Comparison of ENCODE assay signal across 18 cellular contexts in genomic region chr11:87299041-87299481, GRCh38.
DNase-seq lines count a peak whose midpoint lies in the region; ATAC-seq and TF ChIP-seq lines count a peak whose summit lies in the region.
"Had no signal": no experiment of that assay in that cellular context is flagged by ENCODE, and none has a peak within 500 bp of the region (broad histone marks: within the 10 kb centered on the region; RNA-seq: fewer than 3 reads in every experiment).

No MANE protein-coding gene starts in this region.

- BruUV-seq in PC-3 (replicated peaks; lab: Mats Ljungman, UMichigan): no TSS peak

- no peak overlapping the region for H2AFZ ChIP-seq in PC-3 (ENCODE audit: low read length)

- no peak overlapping the region for H3K4me3 Mint-ChIP-seq in activated CD4-positive, alpha-beta T cell treated with anti-CD3 and anti-CD28 coated beads for 36 hours
- H3K4me3 Mint-ChIP-seq in stimulated activated effector memory CD8-positive, alpha-beta T cell treated with anti-CD3 and anti-CD28 coated beads, Interleukin-12 subunit alpha, Interleukin-12 subunit beta, amount 100 ng/mL, for 72 hours: no peak overlapping the region
- H3K4me3 Mint-ChIP-seq: activated CD4-positive, alpha-beta memory T cell treated with anti-CD3 and anti-CD28 coated beads for 36 hours; activated naive CD8-positive, alpha-beta T cell; activated T-cell treated with anti-CD3 and anti-CD28 coated beads, Interleukin-2, amount 50 U/mL, for 4 hours; dendritic cell treated with granulocyte-macrophage colony-stimulating factor and Interleukin-4, amounts not matched to agents 40 ng/mL and 50 ng/mL, for 4 days; neural crest cell; stimulated activated naive CD8-positive, alpha-beta T cell treated with anti-CD3 and anti-CD28 coated beads, Interleukin-15, Interleukin-2, amounts not matched to agents 100 ng/mL and 50 ng/mL, for 24 hours had no signal

- H3K9ac ChIP-seq in PC-3 (ENCODE audit: low read length): no peak overlapping the region

- no peaks in the 10 kb centered on the region for H3F3A ChIP-seq in PC-3 (ENCODE audit: low read length, unreplicated experiment)

- H3K27ac Mint-ChIP-seq in activated CD4-positive, alpha-beta T cell treated with anti-CD3 and anti-CD28 coated beads for 36 hours: no peak overlapping the region
- no peak overlapping the region for H3K27ac Mint-ChIP-seq in stimulated activated effector memory CD8-positive, alpha-beta T cell treated with anti-CD3 and anti-CD28 coated beads, Interleukin-12 subunit alpha, Interleukin-12 subunit beta, amount 100 ng/mL, for 72 hours
- H3K27ac Mint-ChIP-seq: activated CD4-positive, alpha-beta memory T cell treated with anti-CD3 and anti-CD28 coated beads for 36 hours; activated naive CD8-positive, alpha-beta T cell; dendritic cell treated with granulocyte-macrophage colony-stimulating factor and Interleukin-4, amounts not matched to agents 40 ng/mL and 50 ng/mL, for 4 days; stimulated activated naive CD8-positive, alpha-beta T cell treated with anti-CD3 and anti-CD28 coated beads, Interleukin-15, Interleukin-2, amounts not matched to agents 100 ng/mL and 50 ng/mL, for 24 hours had no signal

- H3K9me3 Mint-ChIP-seq in activated CD4-positive, alpha-beta T cell treated with anti-CD3 and anti-CD28 coated beads for 36 hours (ENCODE audit: low read depth): no peaks in the 10 kb centered on the region
- no peaks in the 10 kb centered on the region for H3K9me3 Mint-ChIP-seq in stimulated activated effector memory CD8-positive, alpha-beta T cell treated with anti-CD3 and anti-CD28 coated beads, Interleukin-12 subunit alpha, Interleukin-12 subunit beta, amount 100 ng/mL, for 72 hours
- H3K9me3 Mint-ChIP-seq: activated CD4-positive, alpha-beta memory T cell treated with anti-CD3 and anti-CD28 coated beads for 36 hours; activated T-cell treated with anti-CD3 and anti-CD28 coated beads, Interleukin-2, amount 50 U/mL, for 4 hours; neural crest cell; stimulated activated naive CD8-positive, alpha-beta T cell treated with anti-CD3 and anti-CD28 coated beads, Interleukin-15, Interleukin-2, amounts not matched to agents 100 ng/mL and 50 ng/mL, for 24 hours had no signal

- H3K4me1 ChIP-seq in PC-3 (ENCODE audit: insufficient read depth, low read length) (peaks cover 5% of the 10 kb centered on the region), BE2C (no peaks in the 10 kb centered on the region)

- peaks cover 2% of the 10 kb centered on the region for H3K4me1 Mint-ChIP-seq in activated CD4-positive, alpha-beta T cell treated with anti-CD3 and anti-CD28 coated beads for 36 hours
- H3K4me1 Mint-ChIP-seq in stimulated activated effector memory CD8-positive, alpha-beta T cell treated with anti-CD3 and anti-CD28 coated beads, Interleukin-12 subunit alpha, Interleukin-12 subunit beta, amount 100 ng/mL, for 72 hours: peaks cover 7% of the 10 kb centered on the region

- H3K27ac ChIP-seq in PC-3 (ENCODE audit: low read length): no peak overlapping the region
- H3K27ac ChIP-seq: body of pancreas, esophagus muscularis mucosa had no signal

- no peaks in the 10 kb centered on the region for H3K79me2 ChIP-seq in PC-3 (ENCODE audit: low read length)

- no peaks in the 10 kb centered on the region for H3K9me3 ChIP-seq in PC-3 (ENCODE audit: low read length)
- H3K9me3 ChIP-seq in BE2C: no peaks in the 10 kb centered on the region
- H3K9me3 ChIP-seq: body of pancreas, esophagus muscularis mucosa had no signal

- H3K36me3 Mint-ChIP-seq in activated CD4-positive, alpha-beta T cell treated with anti-CD3 and anti-CD28 coated beads for 36 hours (ENCODE audit: low read depth): peaks cover 6% of the 10 kb centered on the region
- H3K36me3 Mint-ChIP-seq in stimulated activated effector memory CD8-positive, alpha-beta T cell treated with anti-CD3 and anti-CD28 coated beads, Interleukin-12 subunit alpha, Interleukin-12 subunit beta, amount 100 ng/mL, for 72 hours: no peaks in the 10 kb centered on the region

- no peak for DNase-seq in activated CD4-positive, alpha-beta T cell treated with anti-CD3 and anti-CD28 coated beads for 36 hours
- no peak for DNase-seq in activated CD4-positive, alpha-beta T cell treated with anti-CD3 and anti-CD28 coated beads for 4 hours
- DNase-seq in PC-3 (peak; percentile 35), epithelial cell of esophagus (ENCODE audit: low read depth) (peak; percentile 4), BE2C (no peak), NCI-H146 treated with DMSO at 0.1 percent for 48 hours (lab: John Stamatoyannopoulos, UW; ENCODE audit: unreplicated experiment) (no peak), DMS153 (lab: John Stamatoyannopoulos, UW) (no peak)
- no peak for DNase-seq in stimulated activated effector memory CD8-positive, alpha-beta T cell treated with anti-CD3 and anti-CD28 coated beads, Interleukin-12 subunit alpha, Interleukin-12 subunit beta, amount 100 ng/mL, for 72 hours (ENCODE audit: low spot score in 2 of 2)
- DNase-seq: activated CD4-positive, alpha-beta memory T cell treated with anti-CD3 and anti-CD28 coated beads for 36 hours; activated T-cell treated with anti-CD3 and anti-CD28 coated beads, Interleukin-2, amount 50 U/mL, for 4 hours; body of pancreas; DMS79 treated with DMSO at 0.1 percent for 48 hours; NCI-H2081 treated with DMSO at 0.1 percent for 48 hours had no signal

- H4K20me1 ChIP-seq in PC-3 (ENCODE audit: low read length): no peaks in the 10 kb centered on the region

- H3K9me2 ChIP-seq in PC-3 (replicated peaks; ENCODE audit: low read length): no peaks in the 10 kb centered on the region

- TF ChIP-seq CTCF in PC-3 (conservative IDR thresholded peaks at IDR 0.05; ENCODE audit: low read depth, low read length): no peak
- TF ChIP-seq CTCF in epithelial cell of esophagus (IDR thresholded peaks at IDR 0.05; ENCODE audit: insufficient read depth, low read depth, low read length, missing control alignments): no peak
- TF ChIP-seq CTCF in BE2C (IDR thresholded peaks at IDR 0.05; ENCODE audit: low read depth, low read length): no peak

- H3K27me3 ChIP-seq in PC-3 (ENCODE audit: low read length) (no peaks in the 10 kb centered on the region), BE2C (no peaks in the 10 kb centered on the region)
- H3K27me3 ChIP-seq: body of pancreas, esophagus muscularis mucosa had no signal

- H3K4me2 ChIP-seq in PC-3 (ENCODE audit: low read length): no peak overlapping the region

- H3K36me3 ChIP-seq in PC-3 (ENCODE audit: low read depth, low read length): no peaks in the 10 kb centered on the region
- H3K36me3 ChIP-seq in BE2C: no peaks in the 10 kb centered on the region

- POLR2A ChIA-PET in activated CD4-positive, alpha-beta T cell treated with anti-CD3 and anti-CD28 coated beads for 36 hours (lab: Charles Lee): interaction anchor here (0.7 kb wide), 1 partner anchor 121 kb away, joined by 3 read pairs; no protein-coding TSS in a partner anchor
- POLR2A ChIA-PET in PC-3 (lab: Charles Lee; ENCODE audit: unreplicated experiment): no interaction called here

- ATAC-seq in activated CD4-positive, alpha-beta T cell treated with anti-CD3 and anti-CD28 coated beads for 36 hours: peak; percentile 36
- no peak for ATAC-seq in PC-3
- ATAC-seq in stimulated activated effector memory CD8-positive, alpha-beta T cell treated with anti-CD3 and anti-CD28 coated beads, Interleukin-12 subunit alpha, Interleukin-12 subunit beta, amount 100 ng/mL, for 72 hours: peak; percentile 26
- ATAC-seq: activated T-cell treated with anti-CD3 and anti-CD28 coated beads, Interleukin-2, amount 50 U/mL, for 4 hours; body of pancreas had no signal

- intact Hi-C loops in activated CD4-positive, alpha-beta T cell treated with anti-CD3 and anti-CD28 coated beads for 36 hours (cut with DNase I, micrococcal nuclease): no loop called here
- intact Hi-C loops in PC-3 (cut with micrococcal nuclease): no loop called here

- CTCF ChIA-PET in activated CD4-positive, alpha-beta T cell treated with anti-CD3 and anti-CD28 coated beads for 36 hours (lab: Charles Lee): interaction anchor here (1.0 kb wide), 1 partner anchor 9 kb away, joined by 3 read pairs; no protein-coding TSS in a partner anchor
- CTCF ChIA-PET in PC-3 (lab: Charles Lee): no interaction called here

- H3K4me3 ChIP-seq in PC-3 (ENCODE audit: low read length): no peak overlapping the region
- no peak overlapping the region for H3K4me3 ChIP-seq in epithelial cell of esophagus (ENCODE audit: low read length)
- no peak overlapping the region for H3K4me3 ChIP-seq in BE2C (ENCODE audit: low read depth, low read length)
- H3K4me3 ChIP-seq: body of pancreas, esophagus muscularis mucosa had no signal

- H3K27me3 Mint-ChIP-seq in activated CD4-positive, alpha-beta T cell treated with anti-CD3 and anti-CD28 coated beads for 36 hours: no peaks in the 10 kb centered on the region
- H3K27me3 Mint-ChIP-seq: activated CD4-positive, alpha-beta memory T cell treated with anti-CD3 and anti-CD28 coated beads for 36 hours; activated naive CD8-positive, alpha-beta T cell; dendritic cell treated with granulocyte-macrophage colony-stimulating factor and Interleukin-4, amounts not matched to agents 40 ng/mL and 50 ng/mL, for 4 days; stimulated activated naive CD8-positive, alpha-beta T cell treated with anti-CD3 and anti-CD28 coated beads, Interleukin-15, Interleukin-2, amounts not matched to agents 100 ng/mL and 50 ng/mL, for 24 hours had no signal

Comparison
In these comparisons a context has a peak if more than half of its experiments do, and no peak if none do; other contexts are left out.
1. DNase-seq: peak in PC-3 (single experiment) and epithelial cell of esophagus (single experiment); none in activated CD4-positive, alpha-beta T cell treated with anti-CD3 and anti-CD28 coated beads for 36 hours (single experiment), activated CD4-positive, alpha-beta T cell treated with anti-CD3 and anti-CD28 coated beads for 4 hours (0 of 2), stimulated activated effector memory CD8-positive, alpha-beta T cell treated with anti-CD3 and anti-CD28 coated beads, Interleukin-12 subunit alpha, Interleukin-12 subunit beta, amount 100 ng/mL, for 72 hours (0 of 2), BE2C (single experiment), NCI-H146 treated with DMSO at 0.1 percent for 48 hours (single experiment) and DMS153 (single experiment).